10 cellular contexts compared by ENCODE assay signal in the genomic region with DNA sequence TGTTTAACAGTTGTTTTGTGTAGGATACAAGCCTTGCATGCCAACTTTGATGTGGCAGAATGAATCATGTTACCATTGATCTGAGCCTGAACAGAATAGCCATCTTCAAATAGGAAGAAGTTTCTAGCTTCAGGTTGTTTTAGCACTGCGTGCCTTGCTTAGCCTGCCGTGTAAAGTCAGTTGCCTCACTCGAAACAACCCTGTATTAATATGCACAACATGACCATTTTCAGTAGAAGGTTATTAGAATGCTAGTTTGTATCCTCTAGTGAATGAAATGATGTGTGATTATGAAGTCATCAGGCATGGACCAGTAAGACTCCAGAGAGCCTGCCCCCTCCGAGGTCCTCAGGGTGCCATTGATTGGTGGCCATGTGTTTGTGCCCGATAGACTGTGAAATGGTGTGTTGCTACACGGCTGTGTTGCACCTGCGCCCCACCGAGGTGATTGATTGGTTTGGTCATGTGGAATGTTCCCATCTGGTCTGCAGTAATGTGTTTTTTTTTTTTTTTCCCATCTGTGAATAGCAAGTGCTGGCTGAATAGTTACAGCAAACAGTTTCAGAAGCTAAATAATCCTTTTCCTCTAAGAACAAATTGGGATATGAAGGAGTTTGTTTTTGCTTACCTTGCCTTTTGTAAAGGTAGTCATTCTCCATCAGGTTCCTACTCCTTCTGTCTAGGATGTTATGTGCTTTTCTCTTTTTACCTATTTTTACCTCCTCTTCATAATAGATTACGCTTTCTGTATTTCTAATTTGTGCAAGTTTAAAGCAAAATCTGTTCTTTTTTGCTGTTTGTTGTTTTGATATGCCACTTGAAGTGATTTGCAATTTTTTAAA.
DNase-seq lines count a peak whose midpoint lies in the region; TF ChIP-seq lines count a peak whose summit lies in the region.
"Had no signal": no experiment of that assay in that cellular context is flagged by ENCODE, and none has a peak within 500 bp of the region (broad histone marks: within the 10 kb centered on the region; RNA-seq: fewer than 3 reads in every experiment).

No MANE protein-coding gene starts in this region.

- POLR2A ChIA-PET in Caco-2 (lab: Charles Lee) = no interaction called here

- intact Hi-C loops in Caco-2 (cut with micrococcal nuclease; ENCODE audit: unreplicated experiment) = loop anchor here (10.0 kb wide), 1 partner anchor 639 kb away; no protein-coding TSS in a partner anchor

- DNase-seq in NCI-H1417 (lab: John Stamatoyannopoulos, UW) (peak; percentile 20 to 97 (median 86)), mucosa of gallbladder (ENCODE audit: low spot score) (peak; percentile 36), Caco-2 (no peak), NCI-H2196 treated with DMSO at 0.1 percent for 48 hours (lab: John Stamatoyannopoulos, UW; ENCODE audit: unreplicated experiment) (no peak), KBM-7 (no peak), Kasumi-1 (lab: John Stamatoyannopoulos, UW) (no peak)
- DNase-seq: heart left ventricle had no signal

- TF ChIP-seq CTCF in GM12874 (IDR thresholded peaks at IDR 0.05; ENCODE audit: insufficient read depth, low read depth, low read length) (0 out of 2 replicates have a peak, but pooled peaks have one; percentile 9), Caco-2 (IDR thresholded peaks at IDR 0.05; ENCODE audit: insufficient read depth in 1 of 2, low read depth in 1 of 2, low read length in 1 of 2, severe bottlenecking in 1 of 2, unreplicated experiment in 1 of 2) (no peak)

- CTCF ChIA-PET in Caco-2 (lab: Charles Lee) = no interaction called here

- no TSS peak for BruUV-seq in Caco-2 (replicated peaks; lab: Mats Ljungman, UMichigan)

- in situ Hi-C loops in KBM-7 (cut with MboI; ENCODE audit: low pct_unique_long_range_greater_than_20kb, low sequenced_read_pairs) = no loop called here

- H3K9me3 Mint-ChIP-seq in activated naive CD8-positive, alpha-beta T cell (ENCODE audit: low read depth) = no peaks in the 10 kb centered on the region
- H3K9me3 Mint-ChIP-seq in Caco-2 (ENCODE audit: unreplicated experiment) = no peaks in the 10 kb centered on the region
- H3K9me3 Mint-ChIP-seq: IgD-negative memory B cell had no signal

- peak overlapping the region; percentile 32 for H3K4me3 Mint-ChIP-seq in activated naive CD8-positive, alpha-beta T cell
- no peak overlapping the region for H3K4me3 Mint-ChIP-seq in Caco-2 (ENCODE audit: unreplicated experiment)

- no peaks in the 10 kb centered on the region for H3K27me3 ChIP-seq in Caco-2 (replicated peaks; ENCODE audit: control insufficient read depth, insufficient read depth, low read length)
- H3K27me3 ChIP-seq: heart left ventricle had no signal

- peaks cover 62% of the 10 kb centered on the region for H3K4me1 Mint-ChIP-seq in activated naive CD8-positive, alpha-beta T cell (ENCODE audit: low read depth)
- no peaks in the 10 kb centered on the region for H3K4me1 Mint-ChIP-seq in Caco-2 (ENCODE audit: low read depth, unreplicated experiment)

- H3K27me3 Mint-ChIP-seq in activated naive CD8-positive, alpha-beta T cell = no peaks in the 10 kb centered on the region
- H3K27me3 Mint-ChIP-seq in Caco-2 (ENCODE audit: insufficient read depth, unreplicated experiment) = no peaks in the 10 kb centered on the region
- H3K27me3 Mint-ChIP-seq: IgD-negative memory B cell had no signal

- peak overlapping the region; percentile 64 for H3K27ac Mint-ChIP-seq in activated naive CD8-positive, alpha-beta T cell
- no peak overlapping the region for H3K27ac Mint-ChIP-seq in Caco-2 (ENCODE audit: unreplicated experiment)

- no peaks in the 10 kb centered on the region for H3K36me3 ChIP-seq in Caco-2 (ENCODE audit: control insufficient read depth, insufficient read depth, low read length)
- H3K36me3 ChIP-seq: heart left ventricle had no signal

- H3K9me3 ChIP-seq in Caco-2 = no peaks in the 10 kb centered on the region
- H3K9me3 ChIP-seq: heart left ventricle had no signal

- H3K4me1 ChIP-seq in Caco-2 = no peaks in the 10 kb centered on the region

- no peak overlapping the region for H3K4me3 ChIP-seq in Caco-2 (ENCODE audit: low read depth, low read length)
- H3K4me3 ChIP-seq: heart left ventricle had no signal

- peaks cover 19% of the 10 kb centered on the region for H3K36me3 Mint-ChIP-seq in activated naive CD8-positive, alpha-beta T cell
- no peaks in the 10 kb centered on the region for H3K36me3 Mint-ChIP-seq in Caco-2 (ENCODE audit: insufficient read depth, unreplicated experiment)

Comparison
In these comparisons a context has a peak if more than half of its experiments do, and no peak if none do; other contexts are left out.
1. DNase-seq: peak in NCI-H1417 (3 of 3) and mucosa of gallbladder (single experiment); none in Caco-2 (0 of 2), NCI-H2196 treated with DMSO at 0.1 percent for 48 hours (single experiment), KBM-7 (single experiment) and Kasumi-1 (0 of 2).